In the genomic region with DNA sequence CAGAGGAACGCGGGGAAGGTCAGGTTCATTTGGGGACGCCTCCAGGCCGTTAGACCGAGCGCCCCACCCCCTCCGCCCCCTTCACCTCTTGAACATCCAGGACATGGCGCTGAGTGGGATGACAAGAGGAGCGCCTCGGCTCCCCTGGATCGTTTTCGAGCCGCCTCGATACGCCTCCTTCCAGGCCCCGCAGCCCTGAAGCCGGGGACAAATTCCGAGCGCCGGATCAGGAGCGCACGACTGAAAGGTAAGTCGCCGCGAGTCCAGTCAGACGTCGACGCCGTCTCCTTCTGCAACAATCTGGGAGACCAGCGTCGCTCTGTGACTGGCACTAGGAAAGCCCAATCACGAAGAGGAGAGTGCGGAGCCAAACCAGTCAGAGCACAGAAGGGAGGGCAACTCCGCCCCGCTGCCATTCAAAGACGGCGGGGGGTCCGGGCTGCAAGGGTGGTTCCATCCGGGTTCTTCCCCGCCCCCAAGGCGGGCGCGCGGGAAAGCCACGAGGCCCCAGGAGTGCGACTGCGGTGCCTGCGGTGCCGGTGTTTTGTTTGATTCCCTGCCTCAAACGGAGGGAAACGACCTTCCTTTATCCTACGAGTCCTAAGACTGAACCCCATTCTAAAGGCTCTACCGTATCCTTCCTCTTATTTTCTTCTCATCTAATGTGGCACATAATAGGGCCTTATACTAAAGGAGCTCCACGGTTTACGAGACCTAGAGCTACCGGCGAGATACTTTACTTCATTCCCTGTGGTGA, we compare ENCODE assay signal across 8 cellular contexts. TPM values are rescaled to one million over a fixed set of nuclear protein-coding genes. Genes with fewer than 3 reads are reported as not detected.
A peak's percentile ranks its signal among the peaks of the same experiment; 100 is the strongest.
DNase-seq lines count a peak whose midpoint lies in the region; ATAC-seq and TF ChIP-seq lines count a peak whose summit lies in the region.

A gene with protein sequence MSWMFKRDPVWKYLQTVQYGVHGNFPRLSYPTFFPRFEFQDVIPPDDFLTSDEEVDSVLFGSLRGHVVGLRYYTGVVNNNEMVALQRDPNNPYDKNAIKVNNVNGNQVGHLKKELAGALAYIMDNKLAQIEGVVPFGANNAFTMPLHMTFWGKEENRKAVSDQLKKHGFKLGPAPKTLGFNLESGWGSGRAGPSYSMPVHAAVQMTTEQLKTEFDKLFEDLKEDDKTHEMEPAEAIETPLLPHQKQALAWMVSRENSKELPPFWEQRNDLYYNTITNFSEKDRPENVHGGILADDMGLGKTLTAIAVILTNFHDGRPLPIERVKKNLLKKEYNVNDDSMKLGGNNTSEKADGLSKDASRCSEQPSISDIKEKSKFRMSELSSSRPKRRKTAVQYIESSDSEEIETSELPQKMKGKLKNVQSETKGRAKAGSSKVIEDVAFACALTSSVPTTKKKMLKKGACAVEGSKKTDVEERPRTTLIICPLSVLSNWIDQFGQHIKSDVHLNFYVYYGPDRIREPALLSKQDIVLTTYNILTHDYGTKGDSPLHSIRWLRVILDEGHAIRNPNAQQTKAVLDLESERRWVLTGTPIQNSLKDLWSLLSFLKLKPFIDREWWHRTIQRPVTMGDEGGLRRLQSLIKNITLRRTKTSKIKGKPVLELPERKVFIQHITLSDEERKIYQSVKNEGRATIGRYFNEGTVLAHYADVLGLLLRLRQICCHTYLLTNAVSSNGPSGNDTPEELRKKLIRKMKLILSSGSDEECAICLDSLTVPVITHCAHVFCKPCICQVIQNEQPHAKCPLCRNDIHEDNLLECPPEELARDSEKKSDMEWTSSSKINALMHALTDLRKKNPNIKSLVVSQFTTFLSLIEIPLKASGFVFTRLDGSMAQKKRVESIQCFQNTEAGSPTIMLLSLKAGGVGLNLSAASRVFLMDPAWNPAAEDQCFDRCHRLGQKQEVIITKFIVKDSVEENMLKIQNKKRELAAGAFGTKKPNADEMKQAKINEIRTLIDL (minus strand): TSS at position 302 of the 757 bp plus-strand sequence. CDS start 197 bp downstream, at position 105.

- intact Hi-C loops in PC-3 (cut with micrococcal nuclease) = no loop called here

- H3K36me3 Mint-ChIP-seq in IgD-negative memory B cell = no peaks in the 10 kb centered on the region
- H3K36me3 Mint-ChIP-seq in activated T-cell treated with anti-CD3 and anti-CD28 coated beads, Interleukin-2, amount 50 U/mL, for 24 hours (ENCODE audit: low read depth) = peaks cover 25% of the 10 kb centered on the region

- CTCF ChIA-PET in PC-3 (lab: Charles Lee) = no interaction called here

- no peaks in the 10 kb centered on the region for H3K36me3 ChIP-seq in PC-3 (ENCODE audit: low read depth, low read length)
- no peaks in the 10 kb centered on the region for H3K36me3 ChIP-seq in esophagus (ENCODE audit: control insufficient read depth in 2 of 2, insufficient read depth in 2 of 2, low read length in 1 of 2)
- no peaks in the 10 kb centered on the region for H3K36me3 ChIP-seq in mucosa of stomach (ENCODE audit: control insufficient read depth, insufficient read depth, low read length)

- 8% methylated on average over 57 of the region's 57 CpGs for WGBS in esophagus, 2 donors

- H3K4me3 ChIP-seq in PC-3 (ENCODE audit: low read length) (peak within 1 kb of the TSS; percentile 98), esophagus (ENCODE audit: low read depth in 1 of 2, low read length in 2 of 2) (peak within 1 kb of the TSS; percentile 76 to 95), mucosa of stomach (ENCODE audit: low read length) (peak within 1 kb of the TSS; percentile 78)

- H3K9me3 Mint-ChIP-seq in IgD-negative memory B cell = no peaks in the 10 kb centered on the region
- H3K9me3 Mint-ChIP-seq in activated T-cell treated with anti-CD3 and anti-CD28 coated beads, Interleukin-2, amount 50 U/mL, for 24 hours = peaks cover 3% of the 10 kb centered on the region

- TSS peak; percentile 48 for BruUV-seq in PC-3 (replicated peaks; lab: Mats Ljungman, UMichigan)

- peaks cover 22 to 35% (median 25%) of the 10 kb centered on the region in 3 donors for H3K4me1 Mint-ChIP-seq in IgD-negative memory B cell
- peaks cover 28% of the 10 kb centered on the region for H3K4me1 Mint-ChIP-seq in activated T-cell treated with anti-CD3 and anti-CD28 coated beads, Interleukin-2, amount 50 U/mL, for 24 hours (ENCODE audit: low read depth)

- H3K4me1 ChIP-seq in PC-3 (ENCODE audit: insufficient read depth, low read length) (peaks cover 16% of the 10 kb centered on the region), esophagus (ENCODE audit: control insufficient read depth in 2 of 2, insufficient read depth in 2 of 2, low read length in 1 of 2) (no peaks in the 10 kb centered on the region), mucosa of stomach (ENCODE audit: control insufficient read depth, insufficient read depth, low read length) (no peaks in the 10 kb centered on the region)

- DNase-seq in DMS 273 (lab: John Stamatoyannopoulos, UW; ENCODE audit: unreplicated experiment) (peak; percentile 100), PC-3 (peak; percentile 98)
- DNase-seq in activated T-cell treated with anti-CD3 and anti-CD28 coated beads, Interleukin-2, amount 50 U/mL, for 24 hours = peak; percentile 92
- DNase-seq in stimulated activated CD8-positive, alpha-beta memory T cell treated with anti-CD3 and anti-CD28 coated beads, Interleukin-7, amount 100 ng/mL, for 1 hour (ENCODE audit: low read depth in 2 of 2) = peak; percentile 78 to 79

- peak within 1 kb of the TSS; percentile 93 for H2AFZ ChIP-seq in PC-3 (ENCODE audit: low read length)

- no peaks in the 10 kb centered on the region for H4K20me1 ChIP-seq in PC-3 (ENCODE audit: low read length)

- TF ChIP-seq CTCF in PC-3 (conservative IDR thresholded peaks at IDR 0.05; ENCODE audit: low read depth, low read length) = no peak

- POLR2A ChIA-PET in PC-3 (lab: Charles Lee; ENCODE audit: unreplicated experiment) = no interaction called here

- peak within 1 kb of the TSS; percentile 91 for H3K4me2 ChIP-seq in PC-3 (ENCODE audit: low read length)

- H3K27ac Mint-ChIP-seq in IgD-negative memory B cell = peak within 1 kb of the TSS; percentile 84 to 92 (median 84)
- H3K27ac Mint-ChIP-seq in activated T-cell treated with anti-CD3 and anti-CD28 coated beads, Interleukin-2, amount 50 U/mL, for 24 hours = peak within 1 kb of the TSS; percentile 93

- H3K9ac ChIP-seq in PC-3 (ENCODE audit: low read length) (peak within 1 kb of the TSS; percentile 80), mucosa of stomach (ENCODE audit: low read length) (peak within 1 kb of the TSS; percentile 67)

- no peaks in the 10 kb centered on the region for H3K9me2 ChIP-seq in PC-3 (replicated peaks; ENCODE audit: low read length)

- H3K9me3 ChIP-seq in PC-3 (ENCODE audit: low read length) (no peaks in the 10 kb centered on the region), esophagus (ENCODE audit: control insufficient read depth in 2 of 2, insufficient read depth in 1 of 2, low read depth in 1 of 2, low read length in 1 of 2) (no peaks in the 10 kb centered on the region), mucosa of stomach (ENCODE audit: control insufficient read depth, low read length) (no peaks in the 10 kb centered on the region)

- H3K27me3 Mint-ChIP-seq in IgD-negative memory B cell = no peaks in the 10 kb centered on the region
- H3K27me3 Mint-ChIP-seq in activated T-cell treated with anti-CD3 and anti-CD28 coated beads, Interleukin-2, amount 50 U/mL, for 24 hours = no peaks in the 10 kb centered on the region

- no peaks in the 10 kb centered on the region for H3F3A ChIP-seq in PC-3 (ENCODE audit: low read length, unreplicated experiment)

- ATAC-seq in GM21528 (IDR thresholded peaks at IDR 0.05; ENCODE audit: low FRiP score, unreplicated experiment) = peak; percentile 99
- ATAC-seq in PC-3 = peak; percentile 98

- H3K79me2 ChIP-seq in PC-3 (ENCODE audit: low read length) = peaks cover 48% of the 10 kb centered on the region

- peak within 1 kb of the TSS; percentile 97 to 100 (median 98) for H3K4me3 Mint-ChIP-seq in IgD-negative memory B cell
- H3K4me3 Mint-ChIP-seq in activated T-cell treated with anti-CD3 and anti-CD28 coated beads, Interleukin-2, amount 50 U/mL, for 24 hours = peak within 1 kb of the TSS; percentile 94

- H3K27ac ChIP-seq in PC-3 (ENCODE audit: low read length) (no peak within 1 kb of the TSS), esophagus (ENCODE audit: low read depth in 2 of 2, low read length in 1 of 2) (peak within 1 kb of the TSS; percentile 57 to 72)

- no peaks in the 10 kb centered on the region for H3K27me3 ChIP-seq in PC-3 (ENCODE audit: low read length)
- H3K27me3 ChIP-seq in esophagus (ENCODE audit: control insufficient read depth in 1 of 2, insufficient read depth in 2 of 2, low read length in 2 of 2) = no peaks in the 10 kb centered on the region
- H3K27me3 ChIP-seq in mucosa of stomach (ENCODE audit: control insufficient read depth, insufficient read depth, low read length) = no peaks in the 10 kb centered on the region

RNA-seq across cellular contexts. Expression of the gene that starts here (rescaled TPM):
- polyA plus RNA-seq in IgD-negative memory B cell (24.6 TPM), esophagus (1 to 10 TPM; 1.7 to 3.5 TPM)
- 36.5 and 43.3 TPM in 2 replicates for total RNA-seq in PC-3 (2014; rRNA removed)
